22 cellular contexts compared by ENCODE assay signal in the genomic region with DNA sequence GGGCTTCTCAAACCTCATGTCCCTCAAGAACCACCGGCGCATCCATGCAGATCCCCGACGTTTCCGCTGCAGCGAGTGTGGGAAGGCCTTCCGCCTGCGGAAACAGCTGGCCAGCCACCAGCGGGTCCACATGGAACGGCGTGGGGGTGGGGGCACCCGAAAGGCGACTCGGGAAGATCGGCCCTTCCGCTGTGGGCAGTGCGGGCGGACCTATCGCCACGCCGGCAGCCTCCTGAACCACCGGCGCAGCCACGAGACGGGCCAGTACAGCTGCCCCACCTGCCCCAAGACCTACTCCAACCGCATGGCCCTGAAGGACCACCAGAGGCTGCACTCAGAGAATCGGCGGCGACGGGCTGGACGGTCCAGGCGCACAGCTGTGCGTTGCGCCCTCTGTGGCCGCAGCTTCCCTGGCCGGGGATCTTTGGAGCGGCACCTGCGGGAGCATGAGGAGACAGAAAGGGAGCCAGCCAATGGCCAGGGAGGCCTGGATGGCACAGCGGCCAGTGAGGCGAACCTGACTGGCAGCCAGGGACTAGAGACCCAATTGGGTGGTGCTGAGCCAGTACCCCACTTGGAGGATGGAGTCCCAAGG.
"Had no signal": no experiment of that assay in that cellular context is flagged by ENCODE, and none has a peak within 500 bp of the region (broad histone marks: within the 10 kb centered on the region; RNA-seq: fewer than 3 reads in every experiment).

No MANE protein-coding gene starts in this region.

- H3K27me3 Mint-ChIP-seq: activated B cell treated with CpG ODN at 0.5 μM for 24 hours; activated CD4-positive, alpha-beta T cell treated with anti-CD3 and anti-CD28 coated beads for 36 hours; activated naive CD8-positive, alpha-beta T cell treated with anti-CD3 and anti-CD28 coated beads, Interleukin-2, amount 10 ng/mL, durations not matched to agents 7 days and 5 days; natural killer cell treated with Interleukin-12 subunit alpha and Interleukin-12 subunit beta and Interleukin-15 and Interleukin-18, amount 100 ng/mL, for 72 hours; T-helper 17 cell had no signal

- H3K4me3 ChIP-seq: left ventricle myocardium inferior, right lobe of liver, upper lobe of left lung had no signal

- H3K4me1 ChIP-seq: foreskin keratinocyte had no signal

- H3K27me3 ChIP-seq: foreskin keratinocyte, right lobe of liver, upper lobe of left lung had no signal

- H3K9me3 ChIP-seq: left ventricle myocardium inferior, right lobe of liver, upper lobe of left lung had no signal

- H3K9me3 Mint-ChIP-seq: activated B cell treated with CpG ODN at 0.5 μM for 24 hours; activated naive CD4-positive, alpha-beta T cell treated with anti-CD3 and anti-CD28 coated beads for 36 hours; activated naive CD8-positive, alpha-beta T cell treated with anti-CD3 and anti-CD28 coated beads, Interleukin-2, amount 10 ng/mL, durations not matched to agents 7 days and 5 days; activated T-cell treated with anti-CD3 and anti-CD28 coated beads, Interleukin-2, amount 50 U/mL, for 4 hours; natural killer cell treated with Interleukin-12 subunit alpha and Interleukin-12 subunit beta and Interleukin-15 and Interleukin-18, amount 100 ng/mL, for 72 hours had no signal

- H3K36me3 Mint-ChIP-seq: natural killer cell treated with Interleukin-12 subunit alpha and Interleukin-12 subunit beta and Interleukin-15 and Interleukin-18, amount 100 ng/mL, for 72 hours had no signal

- DNase-seq: activated B cell treated with CpG ODN at 0.5 μM for 24 hours; activated CD4-positive, alpha-beta T cell treated with anti-CD3 and anti-CD28 coated beads for 36 hours; activated CD4-positive, alpha-beta T cell treated with anti-CD3 and anti-CD28 coated beads, Interleukin-2, amount 50 U/mL, for 4 hours; activated CD8-positive, alpha-beta memory T cell treated with anti-CD3 and anti-CD28 coated beads for 24 hours; activated CD8-positive, alpha-beta memory T cell treated with anti-CD3 and anti-CD28 coated beads, Interleukin-2, amount 50 U/mL, for 4 hours; activated naive CD4-positive, alpha-beta T cell treated with anti-CD3 and anti-CD28 coated beads for 36 hours; activated naive CD8-positive, alpha-beta T cell treated with anti-CD3 and anti-CD28 coated beads, Interleukin-2, amount 10 ng/mL, durations not matched to agents 7 days and 5 days; activated T-cell treated with anti-CD3 and anti-CD28 coated beads, Interleukin-2, amount 50 U/mL, for 4 hours; amniotic stem cell; effector memory CD4-positive, alpha-beta T cell; foreskin keratinocyte; left ventricle myocardium inferior; mammary epithelial cell; midbrain; small intestine; stimulated activated CD4-positive, alpha-beta T cell treated with anti-CD3 and anti-CD28 coated beads, Interleukin-15, amount 100 ng/mL, for 24 hours; stimulated activated naive CD4-positive, alpha-beta T cell treated with Interleukin-2 at 50 U/mL for 16 hours; SW 1271; T-helper 17 cell; upper lobe of left lung had no signal

- H3K27ac ChIP-seq: foreskin keratinocyte, left ventricle myocardium inferior, right lobe of liver, upper lobe of left lung had no signal

- H3K27ac Mint-ChIP-seq: activated B cell treated with CpG ODN at 0.5 μM for 24 hours; activated CD4-positive, alpha-beta T cell treated with anti-CD3 and anti-CD28 coated beads for 36 hours; T-helper 17 cell had no signal

- H3K4me3 Mint-ChIP-seq: activated B cell treated with CpG ODN at 0.5 μM for 24 hours; activated CD4-positive, alpha-beta T cell treated with anti-CD3 and anti-CD28 coated beads for 36 hours; activated naive CD4-positive, alpha-beta T cell treated with anti-CD3 and anti-CD28 coated beads for 36 hours; activated naive CD8-positive, alpha-beta T cell treated with anti-CD3 and anti-CD28 coated beads, Interleukin-2, amount 10 ng/mL, durations not matched to agents 7 days and 5 days; activated T-cell treated with anti-CD3 and anti-CD28 coated beads, Interleukin-2, amount 50 U/mL, for 4 hours; natural killer cell treated with Interleukin-12 subunit alpha and Interleukin-12 subunit beta and Interleukin-15 and Interleukin-18, amount 100 ng/mL, for 72 hours had no signal

- ATAC-seq: activated CD4-positive, alpha-beta T cell treated with anti-CD3 and anti-CD28 coated beads for 36 hours; activated T-cell treated with anti-CD3 and anti-CD28 coated beads, Interleukin-2, amount 50 U/mL, for 4 hours; foreskin keratinocyte; T-helper 17 cell had no signal
